In genomic region chr5:150066901-150067396, GRCh38 we compare ENCODE assay signal across 10 cellular contexts. TPM values are rescaled to one million over a fixed set of nuclear protein-coding genes. Genes with fewer than 3 reads are reported as not detected.
DNase-seq lines count a peak whose midpoint lies in the region; ATAC-seq and TF ChIP-seq lines count a peak whose summit lies in the region.
"Had no signal": no experiment of that assay in that cellular context is flagged by ENCODE, and none has a peak within 500 bp of the region (broad histone marks: within the 10 kb centered on the region; RNA-seq: fewer than 3 reads in every experiment).

No MANE protein-coding gene starts in this region.

- H2BK5ac ChIP-seq in neuronal stem cell (ENCODE audit: low read length): no peak overlapping the region

- no peak overlapping the region for H4K91ac ChIP-seq in neuronal stem cell (ENCODE audit: low read depth, low read length, poor library complexity)

- TF ChIP-seq POLR2A in suprapubic skin (IDR thresholded peaks at IDR 0.05): no peak

- no peaks in the 10 kb centered on the region for H3K9me3 ChIP-seq in left lung
- H3K9me3 ChIP-seq in suprapubic skin: no peaks in the 10 kb centered on the region
- no peaks in the 10 kb centered on the region for H3K9me3 ChIP-seq in neuronal stem cell (replicated peaks in 1 of 2; ENCODE audit: control insufficient read depth in 2 of 2, insufficient read depth in 1 of 2, low read depth in 1 of 2, low read length in 2 of 2)
- H3K9me3 ChIP-seq: right lobe of liver had no signal

- TF ChIP-seq CTCF in activated B cell treated with CpG ODN at 0.5 μM for 24 hours (IDR thresholded peaks at IDR 0.05) (no peak), left lung (IDR thresholded peaks at IDR 0.05) (no peak), suprapubic skin (IDR thresholded peaks at IDR 0.05) (no peak)

- no peak overlapping the region for H3K9ac ChIP-seq in neuronal stem cell (ENCODE audit: low read depth, low read length, poor library complexity)

- no peak overlapping the region for H2BK12ac ChIP-seq in neuronal stem cell (ENCODE audit: low read length)

- no peak overlapping the region for H2BK15ac ChIP-seq in neuronal stem cell (ENCODE audit: low read length)

- H3K4ac ChIP-seq in neuronal stem cell (ENCODE audit: low read length): no peak overlapping the region

- CTCF ChIA-PET in activated B cell treated with CpG ODN at 0.5 μM for 24 hours (lab: Charles Lee): no interaction called here

- no peak overlapping the region for H3K18ac ChIP-seq in neuronal stem cell (ENCODE audit: low read length)

- H3K27ac ChIP-seq in left lung (peak overlapping the region in 1 of 2 donors; percentile 84), suprapubic skin (no peak overlapping the region), neuronal stem cell (replicated peaks; ENCODE audit: low read length) (no peak overlapping the region)
- H3K27ac ChIP-seq: right lobe of liver had no signal

- peak; percentile 54 for ATAC-seq in HG03097 (IDR thresholded peaks at IDR 0.05; ENCODE audit: low FRiP score, unreplicated experiment)
- ATAC-seq in activated B cell treated with CpG ODN at 0.5 μM for 24 hours (ENCODE audit: low read depth): peak; percentile 84
- ATAC-seq in left lung: peak; percentile 8
- ATAC-seq: right lobe of liver had no signal

- H3K9me3 Mint-ChIP-seq in activated B cell treated with CpG ODN at 0.5 μM for 24 hours: no peaks in the 10 kb centered on the region

- no peak overlapping the region for H3K4me3 Mint-ChIP-seq in activated B cell treated with CpG ODN at 0.5 μM for 24 hours

- peaks cover 17% of the 10 kb centered on the region for H3K4me1 Mint-ChIP-seq in activated B cell treated with CpG ODN at 0.5 μM for 24 hours

- no peak overlapping the region for H3K14ac ChIP-seq in neuronal stem cell (ENCODE audit: low read length)

- no peak for TF ChIP-seq EP300 in suprapubic skin (IDR thresholded peaks at IDR 0.05)

- H3K36me3 ChIP-seq in left lung: peaks cover 0 to 28% of the 10 kb centered on the region in 2 donors
- no peaks in the 10 kb centered on the region for H3K36me3 ChIP-seq in suprapubic skin
- no peaks in the 10 kb centered on the region for H3K36me3 ChIP-seq in neuronal stem cell (replicated peaks in 1 of 2; ENCODE audit: control insufficient read depth in 2 of 2, insufficient read depth in 2 of 2, low read length in 2 of 2)
- H3K36me3 ChIP-seq: right lobe of liver had no signal

- H3K79me1 ChIP-seq in neuronal stem cell (ENCODE audit: low read depth, low read length): no peaks in the 10 kb centered on the region

- peak; percentile 47 for DNase-seq in GM04503 (ENCODE audit: low read depth)
- peak; percentile 10 for DNase-seq in activated B cell treated with CpG ODN at 0.5 μM for 24 hours
- DNase-seq in left lung: peak in 1 of 2 donors; percentile 28
- DNase-seq in superior temporal gyrus (ENCODE audit: extremely low spot score): no peak
- no peak for DNase-seq in suprapubic skin (ENCODE audit: low spot score in 2 of 2)
- no peak for DNase-seq in neuronal stem cell (ENCODE audit: low spot score)
- no peak for DNase-seq in medulla oblongata (ENCODE audit: extremely low spot score)
- DNase-seq: activated CD8-positive, alpha-beta memory T cell treated with anti-CD3 and anti-CD28 coated beads, Interleukin-2, amount 50 U/mL, for 48 hours had no signal

- no peaks in the 10 kb centered on the region for H3K36me3 Mint-ChIP-seq in activated B cell treated with CpG ODN at 0.5 μM for 24 hours (ENCODE audit: low read depth)

- intact Hi-C loops in activated B cell treated with CpG ODN at 0.5 μM for 24 hours (cut with micrococcal nuclease): no loop called here
- intact Hi-C loops in left lung (cut with DNase I): no loop called here

- H3K4me3 ChIP-seq in left lung: no peak overlapping the region
- H3K4me3 ChIP-seq in suprapubic skin: no peak overlapping the region
- no peak overlapping the region for H3K4me3 ChIP-seq in neuronal stem cell (ENCODE audit: low read length in 2 of 2)
- H3K4me3 ChIP-seq: right lobe of liver had no signal

- no peak overlapping the region for H3K4me2 ChIP-seq in neuronal stem cell (ENCODE audit: insufficient read depth, low read length, poor library complexity, severe bottlenecking)

- no peaks in the 10 kb centered on the region for H3K27me3 ChIP-seq in left lung
- no peaks in the 10 kb centered on the region for H3K27me3 ChIP-seq in suprapubic skin
- peaks cover 0 to 53% (median 0%) of the 10 kb centered on the region in 3 experiments for H3K27me3 ChIP-seq in neuronal stem cell (ENCODE audit: control insufficient read depth in 3 of 3, insufficient read depth in 3 of 3, low read depth in 1 of 3, low read length in 3 of 3)
- H3K27me3 ChIP-seq: right lobe of liver had no signal

- H2AK5ac ChIP-seq in neuronal stem cell (ENCODE audit: low read depth, low read length): no peak overlapping the region

- no peak overlapping the region for H3K27ac Mint-ChIP-seq in activated B cell treated with CpG ODN at 0.5 μM for 24 hours

- WGBS in suprapubic skin: 93% methylated on average over 2 of the region's 2 CpGs
- no CpG with 5 or more reads among the region's 2 CpGs for WGBS in neuronal stem cell (ENCODE audit: extremely low coverage in 2 of 2, insufficient read length in 2 of 2, insufficient replicate concordance in 1 of 2), 2 donors

- H3K23ac ChIP-seq in neuronal stem cell (ENCODE audit: low read depth, low read length, poor library complexity): no peak overlapping the region

- H2AFZ ChIP-seq in neuronal stem cell (ENCODE audit: low read length): no peak overlapping the region

- no peak overlapping the region for H2BK120ac ChIP-seq in neuronal stem cell (ENCODE audit: low read depth, low read length)

- H3K27me3 Mint-ChIP-seq in activated B cell treated with CpG ODN at 0.5 μM for 24 hours: peaks cover 4% of the 10 kb centered on the region

- H3K4me1 ChIP-seq in left lung (peaks cover 0 to 51% of the 10 kb centered on the region in 2 donors), suprapubic skin (no peaks in the 10 kb centered on the region), neuronal stem cell (ENCODE audit: control insufficient read depth in 2 of 2, insufficient read depth in 1 of 2, low read depth in 1 of 2, low read length in 2 of 2) (peaks cover 0 to 13% of the 10 kb centered on the region in 2 donors)
- H3K4me1 ChIP-seq: right lobe of liver had no signal

- POLR2A ChIA-PET in activated B cell treated with CpG ODN at 0.5 μM for 24 hours (lab: Charles Lee): interaction anchor here (0.7 to 1.2 kb wide), 2 partner anchors 44 to 66 kb away, joined by 3 to 4 read pairs; partner anchors contain the start of genes HMGXB3 and TIGD6

- H4K8ac ChIP-seq in neuronal stem cell (ENCODE audit: low read depth, low read length): no peak overlapping the region

RNA-seq across cellular contexts. Expression of gene CSF1R, which starts 19.4 kb away (rescaled TPM):
- total RNA-seq in activated B cell treated with CpG ODN at 0.5 μM for 24 hours: 0.44 and 0.69 TPM in 2 replicates
- 10 to 100 TPM; 52.8 to 93.1 TPM for total RNA-seq in left lung
- 10 to 100 TPM in 3 of 4 donors, 1 to 10 TPM in 1; 9.9 to 39.7 (median 19.7) TPM for total RNA-seq in suprapubic skin
- not detected for polyA plus RNA-seq in neuronal stem cell (2013, experiment 1 of 2)
- not detected for polyA plus RNA-seq in neuronal stem cell (2013, experiment 2 of 2)

Comparison
In these comparisons a context has a peak if more than half of its experiments do, and no peak if none do; other contexts are left out.
1. DNase-seq: peak in GM04503 (single experiment) and activated B cell treated with CpG ODN at 0.5 μM for 24 hours (single experiment); none in superior temporal gyrus (single experiment), suprapubic skin (0 of 2), neuronal stem cell (single experiment) and medulla oblongata (single experiment).
2. ATAC-seq: peak in every context shown above with its lines; median percentile 84 in activated B cell treated with CpG ODN at 0.5 μM for 24 hours; 54 in HG03097; 8 in left lung.